Comparison of ENCODE assay signal across 23 cellular contexts in the genomic region with DNA sequence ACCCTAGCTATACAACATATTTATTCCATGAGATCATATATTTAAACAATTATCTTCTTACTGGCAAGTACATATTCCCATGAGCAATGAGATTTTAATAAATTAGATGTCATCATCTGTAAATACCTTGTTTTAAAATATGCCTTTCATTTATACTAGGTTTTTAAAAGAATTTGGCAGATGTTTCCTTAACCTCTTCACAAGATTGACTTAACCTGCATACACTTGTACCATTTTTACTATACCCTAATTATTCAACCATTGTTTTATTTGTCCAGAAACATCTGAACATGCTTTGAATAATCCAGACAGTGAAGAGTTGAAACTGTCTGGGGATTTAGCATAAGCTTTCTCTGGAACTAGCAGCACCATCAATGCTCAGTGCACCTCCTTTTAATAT.
"Had no signal": no experiment of that assay in that cellular context is flagged by ENCODE, and none has a peak within 500 bp of the region (broad histone marks: within the 10 kb centered on the region; RNA-seq: fewer than 3 reads in every experiment).

No MANE protein-coding gene starts in this region.

- H3K36me3 ChIP-seq: cardiac muscle cell, prostate gland, right atrium auricular region, suprapubic skin had no signal

- H3K27me3 ChIP-seq: cardiac muscle cell, right atrium auricular region, suprapubic skin had no signal

- H3K4me1 ChIP-seq: prostate gland had no signal

- DNase-seq: activated CD4-positive, alpha-beta T cell treated with anti-CD3 and anti-CD28 coated beads, Interleukin-2, amount 50 U/mL, for 1 hour; activated CD4-positive, CD25-positive, alpha-beta regulatory T cell treated with anti-CD3 and anti-CD28 coated beads, Interleukin-2, amount 50 U/mL, for 72 hours; activated CD8-positive, alpha-beta memory T cell treated with anti-CD3 and anti-CD28 coated beads for 24 hours; activated CD8-positive, alpha-beta memory T cell treated with anti-CD3 and anti-CD28 coated beads, Interleukin-2, amount 50 U/mL, for 48 hours; activated gamma-delta T cell; activated T-cell treated with anti-CD3 and anti-CD28 coated beads, Interleukin-2, amount 50 U/mL, for 72 hours; effector memory CD4-positive, alpha-beta T cell; hippocampal formation; nucleus accumbens; SW 1271; T-helper 2 cell had no signal

- H3K9me3 Mint-ChIP-seq: activated naive CD4-positive, alpha-beta T cell treated with anti-CD3 and anti-CD28 coated beads, Interleukin-2, amount 50 U/mL, for 24 hours; activated T-cell treated with anti-CD3 and anti-CD28 coated beads, Interleukin-2, amount 50 U/mL, for 72 hours; dendritic cell treated with granulocyte-macrophage colony-stimulating factor and Interleukin-4, amounts not matched to agents 40 ng/mL and 50 ng/mL, for 4 days; nephron had no signal

- H3K4me3 Mint-ChIP-seq: activated naive CD4-positive, alpha-beta T cell treated with anti-CD3 and anti-CD28 coated beads, Interleukin-2, amount 50 U/mL, for 24 hours; activated T-cell treated with anti-CD3 and anti-CD28 coated beads, Interleukin-2, amount 50 U/mL, for 72 hours; dendritic cell treated with granulocyte-macrophage colony-stimulating factor and Interleukin-4, amounts not matched to agents 40 ng/mL and 50 ng/mL, for 4 days; nephron; stimulated activated naive CD8-positive, alpha-beta T cell treated with anti-CD3 and anti-CD28 coated beads, Interleukin-15, Interleukin-2, amounts not matched to agents 100 ng/mL and 50 ng/mL, for 24 hours had no signal

- H3K4me3 ChIP-seq: cardiac muscle cell, lung, prostate gland, right atrium auricular region, suprapubic skin had no signal

- H3K36me3 Mint-ChIP-seq: activated naive CD4-positive, alpha-beta T cell treated with anti-CD3 and anti-CD28 coated beads, Interleukin-2, amount 50 U/mL, for 24 hours had no signal

- H3K4me1 Mint-ChIP-seq: activated naive CD4-positive, alpha-beta T cell treated with anti-CD3 and anti-CD28 coated beads, Interleukin-2, amount 50 U/mL, for 24 hours; nephron had no signal

- FAIRE-seq: endothelial cell of umbilical vein, keratinocyte had no signal

- H3K9me3 ChIP-seq: prostate gland, right atrium auricular region, suprapubic skin had no signal

- H3K27ac ChIP-seq: cardiac muscle cell, prostate gland, right atrium auricular region, VCaP had no signal

- ATAC-seq: activated T-cell treated with anti-CD3 and anti-CD28 coated beads, Interleukin-2, amount 50 U/mL, for 72 hours had no signal

- H3K27me3 Mint-ChIP-seq: activated naive CD4-positive, alpha-beta T cell treated with anti-CD3 and anti-CD28 coated beads, Interleukin-2, amount 50 U/mL, for 24 hours; dendritic cell treated with granulocyte-macrophage colony-stimulating factor and Interleukin-4, amounts not matched to agents 40 ng/mL and 50 ng/mL, for 4 days had no signal

- H3K27ac Mint-ChIP-seq: activated naive CD4-positive, alpha-beta T cell treated with anti-CD3 and anti-CD28 coated beads, Interleukin-2, amount 50 U/mL, for 24 hours; activated T-cell treated with anti-CD3 and anti-CD28 coated beads, Interleukin-2, amount 50 U/mL, for 72 hours; dendritic cell treated with granulocyte-macrophage colony-stimulating factor and Interleukin-4, amounts not matched to agents 40 ng/mL and 50 ng/mL, for 4 days; nephron; stimulated activated naive CD8-positive, alpha-beta T cell treated with anti-CD3 and anti-CD28 coated beads, Interleukin-15, Interleukin-2, amounts not matched to agents 100 ng/mL and 50 ng/mL, for 24 hours had no signal
